1 cellular context compared by ENCODE assay signal in genomic region chr12:112013601-112014402, GRCh38.
TF ChIP-seq lines count a peak whose summit lies in the region.

No MANE protein-coding gene starts in this region.

TF ChIP-seq in HepG2, 621 proteins besides CTCF, POLR2A, EP300 and RAD21 (continued from another document and continues in another):
- TF ChIP-seq SNAPC4 (CRISPR knock-in tag; IDR thresholded peaks at IDR 0.05) (0 out of 2 replicates have a peak, but pooled peaks have one; percentile 68), ZNF546 (CRISPR knock-in tag; conservative IDR thresholded peaks at IDR 0.05) (no peak; the same call in 1 of the 2 replicates), HIVEP1 (CRISPR knock-in tag; IDR thresholded peaks at IDR 0.05) (peak; percentile 12), DZIP1 (CRISPR knock-in tag; IDR thresholded peaks at IDR 0.05) (no peak), CREBL2 (CRISPR knock-in tag; IDR thresholded peaks at IDR 0.05; ENCODE audit: borderline replicate concordance) (peak; percentile 31; the same call in 1 of the 2 replicates), RARA (CRISPR knock-in tag; IDR thresholded peaks at IDR 0.05) (0 out of 2 replicates have a peak, but pooled peaks have one; percentile 31), ZNF276 (CRISPR knock-in tag; IDR thresholded peaks at IDR 0.05; ENCODE audit: low read depth) (peak; percentile 66; the same call in 1 of the 2 replicates), HHEX (CRISPR knock-in tag; IDR thresholded peaks at IDR 0.05) (no peak; the same call in 1 of the 2 replicates), MLX (CRISPR knock-in tag; IDR thresholded peaks at IDR 0.05) (no peak), RARG (CRISPR knock-in tag; IDR thresholded peaks at IDR 0.05; ENCODE audit: low read depth) (peak; percentile 92; the same call in 1 of the 2 replicates), DMAP1 (CRISPR knock-in tag; IDR thresholded peaks at IDR 0.05) (peak; percentile 46; the same call in 1 of the 2 replicates), DRAP1 (CRISPR knock-in tag; IDR thresholded peaks at IDR 0.05) (peak; percentile 68; the same call in 1 of the 2 replicates), REXO4 (CRISPR knock-in tag; IDR thresholded peaks at IDR 0.05; ENCODE audit: borderline replicate concordance) (no peak), ATF6 (CRISPR knock-in tag; conservative IDR thresholded peaks at IDR 0.05) (no peak), ZNF776 (CRISPR knock-in tag; IDR thresholded peaks at IDR 0.05) (peak; percentile 73), ZNF660 (CRISPR knock-in tag; IDR thresholded peaks at IDR 0.05; ENCODE audit: borderline replicate concordance, low read depth) (no peak), ZNF674 (CRISPR knock-in tag; IDR thresholded peaks at IDR 0.05; ENCODE audit: low read depth) (peak; percentile 61; the same call in 1 of the 2 replicates), TIGD3 (CRISPR knock-in tag; IDR thresholded peaks at IDR 0.05; ENCODE audit: borderline replicate concordance) (no peak), NFYB (CRISPR knock-in tag; IDR thresholded peaks at IDR 0.05) (peak; percentile 37; the same call in 1 of the 2 replicates), HMGXB3 (CRISPR knock-in tag; IDR thresholded peaks at IDR 0.05; ENCODE audit: borderline replicate concordance) (0 out of 2 replicates have a peak, but pooled peaks have one; percentile 25), PAXIP1 (CRISPR knock-in tag; conservative IDR thresholded peaks at IDR 0.05) (0 out of 2 replicates have a peak, but pooled peaks have one; percentile 36), NAIF1 (CRISPR knock-in tag; IDR thresholded peaks at IDR 0.05; ENCODE audit: borderline replicate concordance) (no peak), TOPORS (CRISPR knock-in tag; IDR thresholded peaks at IDR 0.05) (no peak), TGIF2 (CRISPR knock-in tag; IDR thresholded peaks at IDR 0.05) (peak; percentile 63; the same call in 1 of the 2 replicates), SOX6 (IDR thresholded peaks at IDR 0.05) (no peak), SOX6 (CRISPR knock-in tag; IDR thresholded peaks at IDR 0.05) (peak; percentile 62), MAZ (IDR thresholded peaks at IDR 0.05; ENCODE audit: borderline replicate concordance, low read depth, low read length) (no peak), MAZ (CRISPR knock-in tag; IDR thresholded peaks at IDR 0.05; ENCODE audit: low read depth) (no peak; the same call in 1 of the 2 replicates), ETV5 (CRISPR knock-in tag; IDR thresholded peaks at IDR 0.05; ENCODE audit: borderline replicate concordance) (peak; percentile 24; the same call in 1 of the 2 replicates), FOXA1 (IDR thresholded peaks at IDR 0.05) (no peak), FOXA1 (CRISPR knock-in tag; IDR thresholded peaks at IDR 0.05) (peak; percentile 50)
